Comparison of ENCODE assay signal across 7 cellular contexts in the genomic region with DNA sequence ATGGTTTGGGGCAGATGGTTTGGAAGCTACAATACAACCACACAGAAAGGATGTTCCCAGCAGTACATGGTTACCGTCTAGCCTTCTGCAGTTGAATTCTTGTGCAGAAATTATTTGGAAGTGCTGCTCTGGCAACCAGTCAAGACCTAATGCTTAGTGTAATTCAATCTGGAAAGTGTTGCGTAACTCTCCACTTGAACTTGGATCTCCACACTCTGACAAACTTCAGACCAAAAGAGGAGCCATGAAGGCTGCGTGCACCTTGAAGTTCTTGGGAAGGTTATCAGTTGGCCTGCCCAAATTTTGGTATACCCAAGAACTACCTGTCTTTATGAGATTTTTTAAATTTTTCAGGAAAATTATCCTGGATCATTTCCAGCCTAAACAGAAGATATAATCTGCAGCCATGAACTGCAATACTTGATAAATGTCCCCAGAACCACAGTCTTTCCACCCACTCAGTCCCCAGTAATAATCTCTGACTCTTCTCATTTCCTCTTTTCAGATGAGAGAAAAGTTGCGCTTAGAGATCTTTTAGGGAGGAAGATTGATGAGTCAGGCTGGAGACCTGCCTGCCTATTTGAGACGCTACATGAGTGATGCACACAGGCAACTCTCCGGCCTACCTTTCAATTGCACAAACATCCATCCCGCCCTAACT.
DNase-seq lines count a peak whose midpoint lies in the region; ATAC-seq and TF ChIP-seq lines count a peak whose summit lies in the region.

No MANE protein-coding gene starts in this region.

- H3K9me3 Mint-ChIP-seq in activated B cell treated with CpG ODN at 0.5 μM for 24 hours = peaks cover 2% of the 10 kb centered on the region

- H3K4me1 ChIP-seq in mucosa of descending colon (ENCODE audit: low read depth) (no peaks in the 10 kb centered on the region), spleen (peaks cover 0 to 4% (median 0%) of the 10 kb centered on the region in 6 donors)
- H3K4me1 ChIP-seq in effector memory CD4-positive, alpha-beta T cell (ENCODE audit: control insufficient read depth, insufficient read depth, low read length, poor library complexity, severe bottlenecking) = no peaks in the 10 kb centered on the region

- intact Hi-C loops in activated B cell treated with CpG ODN at 0.5 μM for 24 hours (cut with micrococcal nuclease) (no loop called here), mucosa of descending colon (cut with DNase I, micrococcal nuclease) (no loop called here), spleen (cut with DNase I; ENCODE audit: low total_unique reads) (no loop called here)

- TF ChIP-seq CTCF in activated B cell treated with CpG ODN at 0.5 μM for 24 hours (IDR thresholded peaks at IDR 0.05) (no peak), mucosa of descending colon (IDR thresholded peaks at IDR 0.05) (no peak), spleen (IDR thresholded peaks at IDR 0.05 in 8 of 11, conservative IDR thresholded peaks at IDR 0.05 in 3 of 11) (no peak)

- no peak for TF ChIP-seq POLR2A in spleen (IDR thresholded peaks at IDR 0.05)

- POLR2A ChIA-PET in activated B cell treated with CpG ODN at 0.5 μM for 24 hours (lab: Charles Lee) = no interaction called here

- H3K36me3 ChIP-seq in mucosa of descending colon (ENCODE audit: low read depth) (no peaks in the 10 kb centered on the region), spleen (no peaks in the 10 kb centered on the region)
- H3K36me3 ChIP-seq in effector memory CD4-positive, alpha-beta T cell (ENCODE audit: control insufficient read depth, insufficient read depth, low read length) = no peaks in the 10 kb centered on the region

- peaks cover 1% of the 10 kb centered on the region for H3K36me3 Mint-ChIP-seq in activated B cell treated with CpG ODN at 0.5 μM for 24 hours (ENCODE audit: low read depth)

- ATAC-seq in GM19328 (IDR thresholded peaks at IDR 0.05; ENCODE audit: unreplicated experiment) (peak; percentile 82), HG03439 (IDR thresholded peaks at IDR 0.05; ENCODE audit: unreplicated experiment) (peak; percentile 78), activated B cell treated with CpG ODN at 0.5 μM for 24 hours (ENCODE audit: low read depth) (peak; percentile 62), mucosa of descending colon (peak; percentile 41)

- H3K27me3 ChIP-seq in effector memory CD4-positive, alpha-beta T cell (replicated peaks; ENCODE audit: control insufficient read depth, insufficient read depth, low read length, poor library complexity, severe bottlenecking) = no peaks in the 10 kb centered on the region
- no peaks in the 10 kb centered on the region for H3K27me3 ChIP-seq in spleen (replicated peaks in 1 of 7)

- CTCF ChIA-PET in activated B cell treated with CpG ODN at 0.5 μM for 24 hours (lab: Charles Lee) = interaction anchor here (1.3 kb wide), 1 partner anchor 10 kb away, joined by 3 read pairs; no protein-coding TSS in a partner anchor

- DNase-seq in activated B cell treated with CpG ODN at 0.5 μM for 24 hours (no peak), mucosa of descending colon (peak in 1 of 3 donors; percentile 56), HK-2 (ENCODE audit: unreplicated experiment) (no peak), spleen (no peak)
- no peak for DNase-seq in effector memory CD4-positive, alpha-beta T cell

- H3K4me3 ChIP-seq in mucosa of descending colon (no peak overlapping the region), spleen (no peak overlapping the region)
- H3K4me3 ChIP-seq in effector memory CD4-positive, alpha-beta T cell (ENCODE audit: insufficient read depth, low read depth, low read length, poor library complexity, severe bottlenecking) = no peak overlapping the region

- no peaks in the 10 kb centered on the region for H3K27me3 Mint-ChIP-seq in activated B cell treated with CpG ODN at 0.5 μM for 24 hours

- H3K4me3 Mint-ChIP-seq in activated B cell treated with CpG ODN at 0.5 μM for 24 hours = no peak overlapping the region

- H3K4me1 Mint-ChIP-seq in activated B cell treated with CpG ODN at 0.5 μM for 24 hours = peaks cover 6% of the 10 kb centered on the region

- no peak overlapping the region for H3K27ac Mint-ChIP-seq in activated B cell treated with CpG ODN at 0.5 μM for 24 hours

- WGBS in spleen, 5 donors = 68 to 79% (median 76%) methylated on average over 7 of the region's 7 CpGs

- H3K27ac ChIP-seq in effector memory CD4-positive, alpha-beta T cell (ENCODE audit: insufficient read depth, low read length, poor library complexity, severe bottlenecking) = no peak overlapping the region
- peak overlapping the region in 1 of 8 donors; percentile 12 for H3K27ac ChIP-seq in spleen

- H3K9me3 ChIP-seq in mucosa of descending colon = no peaks in the 10 kb centered on the region
- no peaks in the 10 kb centered on the region for H3K9me3 ChIP-seq in effector memory CD4-positive, alpha-beta T cell (ENCODE audit: control insufficient read depth, low read length)
- H3K9me3 ChIP-seq in spleen = no peaks in the 10 kb centered on the region
